21 cellular contexts compared by ENCODE assay signal in genomic region chr17:15516150-15516549, GRCh38. TPM values are rescaled to one million over a fixed set of nuclear protein-coding genes. Genes with fewer than 3 reads are reported as not detected.
DNase-seq lines count a peak whose midpoint lies in the region; ATAC-seq, FAIRE-seq and TF ChIP-seq lines count a peak whose summit lies in the region.
"Had no signal": no experiment of that assay in that cellular context is flagged by ENCODE, and none has a peak within 500 bp of the region (broad histone marks: within the 10 kb centered on the region; RNA-seq: fewer than 3 reads in every experiment).

No MANE protein-coding gene starts in this region.

- ATAC-seq in RWPE2 (ENCODE audit: low read depth) (peak; percentile 68; the same call in 2 of the 3 replicates), body of pancreas (no peak)
- ATAC-seq: naive thymus-derived CD8-positive, alpha-beta T cell; sciatic nerve; stimulated activated naive B cell treated with anti-CD40 and anti-IgM and Interleukin-4, amounts not matched to agents 10 μg/mL and 1 μg/mL and 100 μg/mL, for 72 hours; T-helper 17 cell had no signal

- no peaks in the 10 kb centered on the region for H3K9me1 ChIP-seq in endothelial cell of umbilical vein (replicated peaks; ENCODE audit: control insufficient read depth, extremely low read depth, insufficient read depth, low read length)

- POLR2A ChIA-PET in endothelial cell of umbilical vein (lab: Charles Lee) = no interaction called here

- TF ChIP-seq CTCF in RWPE2 (IDR thresholded peaks at IDR 0.05; ENCODE audit: poor library complexity, severe bottlenecking) (no peak), endothelial cell of umbilical vein (IDR thresholded peaks at IDR 0.05; ENCODE audit: extremely low read depth in 1 of 2, insufficient read depth in 1 of 2, low read depth in 1 of 2, low read length in 2 of 2) (no peak), body of pancreas (IDR thresholded peaks at IDR 0.05) (no peak)

- peaks cover 26% of the 10 kb centered on the region for H3K36me3 ChIP-seq in RWPE2 (ENCODE audit: low read depth)
- peaks cover 0 to 7% of the 10 kb centered on the region in 2 experiments for H3K36me3 ChIP-seq in endothelial cell of umbilical vein (ENCODE audit: control insufficient read depth in 2 of 2, extremely low read depth in 1 of 2, insufficient read depth in 2 of 2, low read length in 2 of 2)
- peaks cover 0 to 2% of the 10 kb centered on the region in 2 donors for H3K36me3 ChIP-seq in body of pancreas (replicated peaks in 1 of 2; ENCODE audit: insufficient read depth in 1 of 2, low read depth in 2 of 2)
- H3K36me3 ChIP-seq: WERI-Rb-1 had no signal

- H4K20me1 ChIP-seq in endothelial cell of umbilical vein (replicated peaks; ENCODE audit: control insufficient read depth, extremely low read depth, insufficient read depth, low read length) = no peaks in the 10 kb centered on the region

- H3K4me1 ChIP-seq in RWPE2 (ENCODE audit: insufficient read depth, poor library complexity, severe bottlenecking) (no peaks in the 10 kb centered on the region), endothelial cell of umbilical vein (ENCODE audit: control insufficient read depth, extremely low read depth, insufficient read depth, low read length) (peaks cover 18% of the 10 kb centered on the region), body of pancreas (peaks cover 4% of the 10 kb centered on the region)

- peak; percentile 97 for FAIRE-seq in endothelial cell of umbilical vein (lab: Jason Lieb, UNC)

- dilution Hi-C loops in endothelial cell of umbilical vein (cut with MboI; ENCODE audit: extremely low pct_ligation_motif_present, low sequenced_read_pairs) = no loop called here

- 92 to 96% methylated on average over 8 of the region's 8 CpGs for WGBS in body of pancreas, 2 donors

- H3K9me3 ChIP-seq in RWPE2 (ENCODE audit: severe bottlenecking) = no peaks in the 10 kb centered on the region
- H3K9me3 ChIP-seq in endothelial cell of umbilical vein (replicated peaks; ENCODE audit: control insufficient read depth, insufficient read depth, low read length) = no peaks in the 10 kb centered on the region
- no peaks in the 10 kb centered on the region for H3K9me3 ChIP-seq in body of pancreas

- H3K27me3 ChIP-seq in RWPE2 (ENCODE audit: insufficient read depth, poor library complexity, severe bottlenecking) = no peaks in the 10 kb centered on the region
- no peaks in the 10 kb centered on the region for H3K27me3 ChIP-seq in endothelial cell of umbilical vein (ENCODE audit: control insufficient read depth in 2 of 2, insufficient read depth in 2 of 2, low read length in 2 of 2)
- no peaks in the 10 kb centered on the region for H3K27me3 ChIP-seq in body of pancreas

- no TSS peak for BruUV-seq in endothelial cell of umbilical vein (replicated peaks; lab: Mats Ljungman, UMichigan)

- H3K27ac ChIP-seq in RWPE2 (ENCODE audit: poor library complexity, severe bottlenecking) = no peak overlapping the region
- peak overlapping the region; percentile 83 for H3K27ac ChIP-seq in endothelial cell of umbilical vein (ENCODE audit: insufficient read depth, low read depth, low read length)
- no peak overlapping the region for H3K27ac ChIP-seq in body of pancreas
- H3K27ac ChIP-seq: WERI-Rb-1 had no signal

- H3K79me2 ChIP-seq in endothelial cell of umbilical vein (ENCODE audit: control insufficient read depth, insufficient read depth, low read length) = peaks cover 4% of the 10 kb centered on the region

- TF ChIP-seq POLR2A in endothelial cell of umbilical vein (IDR thresholded peaks at IDR 0.05; ENCODE audit: low read depth, low read length) (no peak), body of pancreas (IDR thresholded peaks at IDR 0.05) (no peak)

- H3K4me3 ChIP-seq in RWPE2 (ENCODE audit: severe bottlenecking) (no peak overlapping the region), endothelial cell of umbilical vein (replicated peaks in 1 of 3; ENCODE audit: insufficient read depth in 1 of 3, low read depth in 1 of 3, low read length in 3 of 3) (no peak overlapping the region), body of pancreas (no peak overlapping the region)

- DNase-seq in ELR (ENCODE audit: low read depth) (peak; percentile 91), RWPE2 (ENCODE audit: low spot score) (no peak), endothelial cell of umbilical vein (ENCODE audit: low read depth, low spot score) (peak; percentile 80), kidney tubule cell (ENCODE audit: low spot score) (peak; percentile 74), body of pancreas (no peak), amniotic stem cell (lab: John Stamatoyannopoulos, UW) (no peak), NCI-H345 (lab: John Stamatoyannopoulos, UW) (no peak)
- no peak for DNase-seq in stimulated activated CD4-positive, alpha-beta T cell treated with anti-CD3 and anti-CD28 coated beads, Interleukin-4, amount 100 ng/mL, for 4 hours
- DNase-seq: activated CD4-positive, alpha-beta T cell treated with anti-CD3 and anti-CD28 coated beads, Interleukin-2, amount 50 U/mL, for 1 hour; activated CD8-positive, alpha-beta memory T cell treated with anti-CD3 and anti-CD28 coated beads, Interleukin-2, amount 50 U/mL, for 4 hours; activated effector memory CD4-positive, alpha-beta T cell treated with anti-CD3 and anti-CD28 coated beads, Interleukin-2, amount 50 U/mL, for 16 hours; effector CD4-positive, alpha-beta T cell; GF-D8; hypothalamus; naive thymus-derived CD8-positive, alpha-beta T cell; NCI-H82; OCI-M1; stimulated activated naive B cell treated with anti-CD40 and anti-IgM and Interleukin-4, amounts not matched to agents 10 μg/mL and 1 μg/mL and 100 μg/mL, for 72 hours; T-helper 17 cell; WERI-Rb-1 had no signal

- H3K9ac ChIP-seq in endothelial cell of umbilical vein (replicated peaks; ENCODE audit: extremely low read depth, insufficient read depth, low read length) = no peak overlapping the region

- no peak overlapping the region for H2AFZ ChIP-seq in endothelial cell of umbilical vein (ENCODE audit: low read depth, low read length)

- CTCF ChIA-PET in endothelial cell of umbilical vein (lab: Charles Lee) = interaction anchor here (1.5 to 4.1 kb wide), 2 partner anchors 13 to 259 kb away, joined by 3 to 22 read pairs; no protein-coding TSS in a partner anchor

- intact Hi-C loops in endothelial cell of umbilical vein (cut with micrococcal nuclease) = loop anchor here (2.0 kb wide), 1 partner anchor 25 kb away; no protein-coding TSS in a partner anchor
- intact Hi-C loops in body of pancreas (cut with DNase I) = no loop called here

- no peak overlapping the region for H3K4me2 ChIP-seq in endothelial cell of umbilical vein (ENCODE audit: insufficient read depth, low read length)

TF ChIP-seq in endothelial cell of umbilical vein, 7 proteins besides CTCF, POLR2A, EP300 and RAD21:
- TF ChIP-seq FOS (IDR thresholded peaks at IDR 0.05; ENCODE audit: borderline replicate concordance, insufficient read depth, low read length) = peak; percentile 81
- TF ChIP-seq MYC (IDR thresholded peaks at IDR 0.05; ENCODE audit: low read depth, low read length) = no peak
- no peak for TF ChIP-seq GATA2 (IDR thresholded peaks at IDR 0.05; ENCODE audit: insufficient read depth, insufficient read length, low read depth, low read length)
- no peak for TF ChIP-seq EZH2 (IDR thresholded peaks at IDR 0.05; ENCODE audit: borderline replicate concordance, low read depth, low read length, severe bottlenecking)
- TF ChIP-seq, protein P1, sequence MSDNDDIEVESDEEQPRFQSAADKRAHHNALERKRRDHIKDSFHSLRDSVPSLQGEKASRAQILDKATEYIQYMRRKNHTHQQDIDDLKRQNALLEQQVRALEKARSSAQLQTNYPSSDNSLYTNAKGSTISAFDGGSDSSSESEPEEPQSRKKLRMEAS (IDR thresholded peaks at IDR 0.05; ENCODE audit: insufficient read depth, insufficient read length) = no peak
- TF ChIP-seq POLR2AphosphoS5 (IDR thresholded peaks at IDR 0.05; ENCODE audit: insufficient read depth, low read depth, low read length) = peak; percentile 74
- peak; percentile 88 for TF ChIP-seq JUN (IDR thresholded peaks at IDR 0.05; ENCODE audit: borderline replicate concordance, insufficient read depth, insufficient read length, low read depth)

RNA-seq across cellular contexts. Expression of gene TVP23C, which starts 47.1 kb away (rescaled TPM):
- total RNA-seq in endothelial cell of umbilical vein (28.7 and 36.3 TPM in 2 replicates), body of pancreas (10 to 100 TPM; 31.4 to 53.7 TPM)
- 5.2 and 6.4 TPM in 2 replicates for polyA plus RNA-seq in endothelial cell of umbilical vein
- polyA plus RNA-seq in endothelial cell of umbilical vein (2011; cell fraction: cytosol; rRNA removed) = 3.5 and 3.9 TPM in 2 replicates
- 28.5 and 36.0 TPM in 2 replicates for polyA plus RNA-seq in endothelial cell of umbilical vein (2011; cell fraction: nucleus; rRNA removed)
- 5.4 and 11.6 TPM in 2 replicates for polyA plus RNA-seq in endothelial cell of umbilical vein (2012)
- 47.5 and 64.3 TPM in 2 replicates for polyA minus RNA-seq in endothelial cell of umbilical vein
- polyA minus RNA-seq in endothelial cell of umbilical vein (2011; cell fraction: cytosol; rRNA and poly(A)+ RNA removed) = 14.1 TPM
- polyA minus RNA-seq in endothelial cell of umbilical vein (2011; cell fraction: nucleus; rRNA and poly(A)+ RNA removed) = 101 and 113 TPM in 2 replicates

RNA-seq across cellular contexts. Expression of gene CDRT4, which starts 48.7 kb away (rescaled TPM):
- total RNA-seq in endothelial cell of umbilical vein = 11.6 and 13.6 TPM in 2 replicates
- polyA plus RNA-seq in endothelial cell of umbilical vein = 11.5 and 14.3 TPM in 2 replicates
- polyA plus RNA-seq in endothelial cell of umbilical vein (2011; cell fraction: cytosol; rRNA removed) = 2.1 and 2.5 TPM in 2 replicates
- polyA plus RNA-seq in endothelial cell of umbilical vein (2011; cell fraction: nucleus; rRNA removed) = 86.8 and 118 TPM in 2 replicates
- polyA plus RNA-seq in endothelial cell of umbilical vein (2012) = 1.4 and 2.0 TPM in 2 replicates
- polyA minus RNA-seq in endothelial cell of umbilical vein = 28.7 and 31.1 TPM in 2 replicates
- polyA minus RNA-seq in endothelial cell of umbilical vein (2011; cell fraction: cytosol; rRNA and poly(A)+ RNA removed) = not detected
- polyA minus RNA-seq in endothelial cell of umbilical vein (2011; cell fraction: nucleus; rRNA and poly(A)+ RNA removed) = 30.6 and 36.2 TPM in 2 replicates
- total RNA-seq in body of pancreas = 10 to 100 TPM in 1 of 2 donors, 1 to 10 TPM in 1; 2.3 to 48.1 TPM

Comparison
In these comparisons a context has a peak if more than half of its experiments do, and no peak if none do; other contexts are left out.
1. DNase-seq: peak in ELR (single experiment), endothelial cell of umbilical vein (single experiment) and kidney tubule cell (single experiment); none in RWPE2 (single experiment), body of pancreas (0 of 4), amniotic stem cell (single experiment), NCI-H345 (single experiment) and stimulated activated CD4-positive, alpha-beta T cell treated with anti-CD3 and anti-CD28 coated beads, Interleukin-4, amount 100 ng/mL, for 4 hours (0 of 2).